ENCODE assay signal across 8 cellular contexts in genomic region chr10:104339469-104340098, GRCh38. TPM values are rescaled to one million over a fixed set of nuclear protein-coding genes. Genes with fewer than 3 reads are reported as not detected.
DNase-seq lines count a peak whose midpoint lies in the region; ATAC-seq, FAIRE-seq and TF ChIP-seq lines count a peak whose summit lies in the region.

No MANE protein-coding gene starts in this region.

- no peak overlapping the region for H3K4me3 ChIP-seq in trophoblast cell (ENCODE audit: low read depth, low read length)

- no peak for TF ChIP-seq CTCF in HFFc6 (IDR thresholded peaks at IDR 0.05)
- no peak for TF ChIP-seq CTCF in foreskin keratinocyte (conservative IDR thresholded peaks at IDR 0.05)

- H2AK5ac ChIP-seq in trophoblast cell (ENCODE audit: low read length), result no peak overlapping the region

- no peaks in the 10 kb centered on the region for H3K9me3 Mint-ChIP-seq in HFFc6
- H3K9me3 Mint-ChIP-seq in activated CD4-positive, alpha-beta memory T cell treated with anti-CD3 and anti-CD28 coated beads for 36 hours, result no peaks in the 10 kb centered on the region

- H2BK120ac ChIP-seq in trophoblast cell (ENCODE audit: insufficient read depth, low read length, poor library complexity), result no peak overlapping the region

- H3K79me2 ChIP-seq in trophoblast cell (ENCODE audit: control insufficient read depth, insufficient read depth, low read length, poor library complexity), result peaks cover 18% of the 10 kb centered on the region

- ATAC-seq in foreskin keratinocyte, result peak; percentile 41
- no peak for ATAC-seq in HG03342 (IDR thresholded peaks at IDR 0.05; ENCODE audit: unreplicated experiment)

- H3K79me1 ChIP-seq in trophoblast cell (ENCODE audit: low read length), result peaks cover 11% of the 10 kb centered on the region

- peaks cover 27% of the 10 kb centered on the region for H3K4me1 ChIP-seq in foreskin keratinocyte
- peaks cover 21 to 24% of the 10 kb centered on the region in 2 experiments for H3K4me1 ChIP-seq in trophoblast cell (ENCODE audit: control insufficient read depth in 1 of 2, insufficient read depth in 2 of 2, low read length in 2 of 2)

- no peak overlapping the region for H4K91ac ChIP-seq in trophoblast cell (ENCODE audit: low read depth, low read length)

- intact Hi-C loops in activated CD4-positive, alpha-beta memory T cell treated with anti-CD3 and anti-CD28 coated beads for 36 hours (cut with micrococcal nuclease), result loop anchor here (2.0 to 5.0 kb wide), 3 partner anchors 15 to 422 kb away; partner anchors contain the start of gene STN1

- no peaks in the 10 kb centered on the region for H3K27me3 ChIP-seq in foreskin keratinocyte
- H3K27me3 ChIP-seq in trophoblast cell (ENCODE audit: insufficient read depth, low read length), result no peaks in the 10 kb centered on the region

- peak overlapping the region; percentile 98 for H3K27ac Mint-ChIP-seq in HFFc6
- no peak overlapping the region for H3K27ac Mint-ChIP-seq in activated CD4-positive, alpha-beta memory T cell treated with anti-CD3 and anti-CD28 coated beads for 36 hours

- DNase-seq in HFFc6 (peak; percentile 59), foreskin keratinocyte (peak in 1 of 2 donors; percentile 54), trophoblast cell (peak in 1 of 2 donors; percentile 57), NCI-H146 (lab: John Stamatoyannopoulos, UW) (no peak), H54 (ENCODE audit: insufficient read length, low spot score) (no peak), occipital lobe (lab: John Stamatoyannopoulos, UW) (no peak)
- DNase-seq in activated CD4-positive, alpha-beta memory T cell treated with anti-CD3 and anti-CD28 coated beads for 36 hours, result no peak

- H3K9ac ChIP-seq in trophoblast cell (ENCODE audit: low read length), result no peak overlapping the region

- no peak overlapping the region for H3K23ac ChIP-seq in trophoblast cell (ENCODE audit: low read length)

- H3K27ac ChIP-seq in foreskin keratinocyte (peak overlapping the region; percentile 97), trophoblast cell (ENCODE audit: low read depth, low read length) (no peak overlapping the region)

- H3K4me2 ChIP-seq in trophoblast cell (ENCODE audit: low read length), result peak overlapping the region; percentile 61

- FAIRE-seq in H54 (lab: Jason Lieb, UNC), result no peak

- peaks cover 3% of the 10 kb centered on the region; the same call in 1 of the 2 replicates for H3K27me3 Mint-ChIP-seq in HFFc6 (ENCODE audit: insufficient read depth)
- no peaks in the 10 kb centered on the region for H3K27me3 Mint-ChIP-seq in activated CD4-positive, alpha-beta memory T cell treated with anti-CD3 and anti-CD28 coated beads for 36 hours

- H3K18ac ChIP-seq in trophoblast cell (ENCODE audit: low read length), result no peak overlapping the region

- peak overlapping the region; percentile 91 for H3K4me3 Mint-ChIP-seq in HFFc6
- peak overlapping the region; percentile 82 for H3K4me3 Mint-ChIP-seq in activated CD4-positive, alpha-beta memory T cell treated with anti-CD3 and anti-CD28 coated beads for 36 hours

- H3K14ac ChIP-seq in trophoblast cell (ENCODE audit: low read length), result no peak overlapping the region

- peak overlapping the region; percentile 45 for H2BK12ac ChIP-seq in trophoblast cell (ENCODE audit: low read length)

- no peak overlapping the region for H2AFZ ChIP-seq in trophoblast cell (ENCODE audit: insufficient read depth, low read length, poor library complexity)

- no peak overlapping the region for H2BK5ac ChIP-seq in trophoblast cell (ENCODE audit: low read depth, low read length, poor library complexity)

- peaks cover 0 to under 1% of the 10 kb centered on the region in 2 experiments for H3K36me3 ChIP-seq in trophoblast cell (ENCODE audit: control insufficient read depth in 1 of 2, insufficient read depth in 2 of 2, low read length in 2 of 2)

- H3K4me1 Mint-ChIP-seq in HFFc6 (ENCODE audit: low read depth), result peaks cover 54% of the 10 kb centered on the region
- peaks cover 35% of the 10 kb centered on the region for H3K4me1 Mint-ChIP-seq in activated CD4-positive, alpha-beta memory T cell treated with anti-CD3 and anti-CD28 coated beads for 36 hours (ENCODE audit: low read depth)

- no peak for TF ChIP-seq POLR2A in H54 (IDR thresholded peaks at IDR 0.05; ENCODE audit: low read depth, low read length)

- no peak overlapping the region for H4K8ac ChIP-seq in trophoblast cell (ENCODE audit: low read depth, low read length)

- POLR2A ChIA-PET in activated CD4-positive, alpha-beta memory T cell treated with anti-CD3 and anti-CD28 coated beads for 36 hours (lab: Charles Lee), result interaction anchor here (2.1 to 2.4 kb wide), 2 partner anchors 10 to 33 kb away, joined by 17 to 22 read pairs; no protein-coding TSS in a partner anchor

- H3K36me3 Mint-ChIP-seq in HFFc6 (ENCODE audit: low read depth), result peaks cover 20% of the 10 kb centered on the region; the same call in 1 of the 2 replicates
- H3K36me3 Mint-ChIP-seq in activated CD4-positive, alpha-beta memory T cell treated with anti-CD3 and anti-CD28 coated beads for 36 hours, result peaks cover 10% of the 10 kb centered on the region

- no peak overlapping the region for H4K12ac ChIP-seq in trophoblast cell (ENCODE audit: low read depth, low read length)

- no peak overlapping the region for H3K4ac ChIP-seq in trophoblast cell (ENCODE audit: low read depth, low read length)

- no CpG with 5 or more reads among the region's 11 CpGs for WGBS in trophoblast cell (ENCODE audit: extremely low coverage, insufficient coverage, insufficient read length)

- H3K9me3 ChIP-seq in trophoblast cell (ENCODE audit: insufficient read depth, low read depth, low read length), result no peaks in the 10 kb centered on the region

- CTCF ChIA-PET in activated CD4-positive, alpha-beta memory T cell treated with anti-CD3 and anti-CD28 coated beads for 36 hours (lab: Charles Lee), result interaction anchor here (2.1 to 6.2 kb wide), 5 partner anchors 10 to 48 kb away, joined by 9 to 82 read pairs (median 45); partner anchors contain the start of gene CFAP58

RNA-seq across cellular contexts. Expression of gene ITPRIP, which starts 1.3 kb away (rescaled TPM):
- 10 to 100 TPM; 23.9 to 34.7 (median 29.7) TPM for total RNA-seq in HFFc6 (2021; fragmentation: NEBNext Ultra II Directional; extraction: Animal tissue kit (Norgen Biotek cat#: 25700))
- total RNA-seq in activated CD4-positive, alpha-beta memory T cell treated with anti-CD3 and anti-CD28 coated beads for 36 hours, result 10 to 100 TPM; 15.6 to 16.6 TPM
- total RNA-seq in foreskin keratinocyte, result 12.3 and 12.4 TPM in 2 replicates
- 11.2 and 11.3 TPM in 2 replicates for polyA plus RNA-seq in foreskin keratinocyte
- polyA plus RNA-seq in trophoblast cell (2013), result 15.6 and 16.0 TPM in 2 replicates
- 1.6 TPM for total RNA-seq in occipital lobe

RNA-seq across cellular contexts. Expression of gene CFAP58, which starts 14.0 kb away (rescaled TPM):
- total RNA-seq in HFFc6 (2021; fragmentation: NEBNext Ultra II Directional; extraction: Animal tissue kit (Norgen Biotek cat#: 25700)), result 1 to 10 TPM in 1 of 6 experiments, under 1 TPM in 5; 0.35 to 1.1 (median 0.41) TPM
- under 1 TPM; 0.31 to 0.88 TPM for total RNA-seq in activated CD4-positive, alpha-beta memory T cell treated with anti-CD3 and anti-CD28 coated beads for 36 hours
- total RNA-seq in foreskin keratinocyte (0.17 and 0.74 TPM in 2 replicates), occipital lobe (0.62 TPM)
- 0.25 and 0.48 TPM in 2 replicates for polyA plus RNA-seq in foreskin keratinocyte
- 0.68 and 0.77 TPM in 2 replicates for polyA plus RNA-seq in trophoblast cell (2013)
